ENCODE assay signal across 17 cellular contexts in the genomic region with DNA sequence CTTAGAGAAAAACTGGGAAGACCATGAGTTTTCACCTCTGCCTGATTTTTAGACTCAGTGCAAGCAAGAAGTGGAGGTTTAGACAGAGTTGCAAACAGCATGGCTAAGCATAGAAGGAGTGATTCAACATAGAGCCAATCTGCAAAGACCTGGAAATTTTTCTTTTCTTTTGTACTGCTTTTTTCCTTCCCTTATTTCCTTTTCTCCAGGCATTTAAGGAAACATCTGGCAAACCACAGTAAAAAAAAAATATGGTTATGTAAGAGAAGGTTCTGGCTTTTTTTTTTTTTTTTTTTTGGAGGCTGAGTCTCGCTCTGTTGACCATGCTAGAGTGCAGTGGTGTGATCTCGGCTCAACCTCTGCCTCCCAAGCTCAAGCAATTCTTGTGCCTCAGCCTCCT. TPM values are rescaled to one million over a fixed set of nuclear protein-coding genes. Genes with fewer than 3 reads are reported as not detected.
A peak's percentile ranks its signal among the peaks of the same experiment; 100 is the strongest.
DNase-seq lines count a peak whose midpoint lies in the region; ATAC-seq and TF ChIP-seq lines count a peak whose summit lies in the region.
"Had no signal": no experiment of that assay in that cellular context is flagged by ENCODE, and none has a peak within 500 bp of the region (broad histone marks: within the 10 kb centered on the region; RNA-seq: fewer than 3 reads in every experiment).

No MANE protein-coding gene starts in this region.

- H2AFZ ChIP-seq in GM23338: peak overlapping the region; percentile 32; the same call in 1 of the 2 replicates
- no peak overlapping the region for H2AFZ ChIP-seq in osteoblast (ENCODE audit: low read length)

- H3K9me2 ChIP-seq in GM23338 (ENCODE audit: insufficient read depth): no peaks in the 10 kb centered on the region

- no peak for TF ChIP-seq EP300 in suprapubic skin (IDR thresholded peaks at IDR 0.05)

- peaks cover 4% of the 10 kb centered on the region; the same call in 1 of the 3 replicates for H3K9me3 Mint-ChIP-seq in GM23338
- H3K9me3 Mint-ChIP-seq: CD4-positive, alpha-beta T cell had no signal

- no peaks in the 10 kb centered on the region for H3K27me3 ChIP-seq in BLaER1
- no peaks in the 10 kb centered on the region for H3K27me3 ChIP-seq in GM23338 (ENCODE audit: insufficient read depth)
- no peaks in the 10 kb centered on the region for H3K27me3 ChIP-seq in osteoblast (ENCODE audit: insufficient read depth, low read length)
- H3K27me3 ChIP-seq in suprapubic skin: no peaks in the 10 kb centered on the region

- no peak overlapping the region for H3K4me3 Mint-ChIP-seq in GM23338
- H3K4me3 Mint-ChIP-seq: CD4-positive, alpha-beta T cell had no signal

- 62% methylated on average over 2 of the region's 2 CpGs for WGBS in suprapubic skin

- no peak overlapping the region for H3K4me3 ChIP-seq in BLaER1
- no peak overlapping the region for H3K4me3 ChIP-seq in GM23338
- no peak overlapping the region for H3K4me3 ChIP-seq in SK-N-MC
- no peak overlapping the region for H3K4me3 ChIP-seq in osteoblast (ENCODE audit: insufficient read depth, low read length)
- H3K4me3 ChIP-seq in suprapubic skin: no peak overlapping the region
- H3K4me3 ChIP-seq: GM12878 had no signal

- H3K27me3 Mint-ChIP-seq in GM23338 (ENCODE audit: insufficient read depth, low read depth, poor library complexity): peaks cover 7% of the 10 kb centered on the region
- H3K27me3 Mint-ChIP-seq: CD4-positive, alpha-beta T cell had no signal

- H3K9me3 ChIP-seq in BLaER1: no peaks in the 10 kb centered on the region
- H3K9me3 ChIP-seq in SK-N-MC (ENCODE audit: low read depth, low read length): no peaks in the 10 kb centered on the region
- no peaks in the 10 kb centered on the region for H3K9me3 ChIP-seq in osteoblast (ENCODE audit: low read depth, low read length)
- H3K9me3 ChIP-seq in suprapubic skin: no peaks in the 10 kb centered on the region

- H3K36me3 ChIP-seq in BLaER1 (no peaks in the 10 kb centered on the region), GM23338 (ENCODE audit: insufficient read depth) (no peaks in the 10 kb centered on the region), SK-N-MC (ENCODE audit: insufficient read depth, low read length) (no peaks in the 10 kb centered on the region), osteoblast (ENCODE audit: insufficient read depth, low read length) (no peaks in the 10 kb centered on the region), suprapubic skin (no peaks in the 10 kb centered on the region)

- no peak overlapping the region for H3K27ac Mint-ChIP-seq in GM23338
- H3K27ac Mint-ChIP-seq: CD4-positive, alpha-beta T cell had no signal

- H3K79me2 ChIP-seq in GM23338 (replicated peaks; ENCODE audit: insufficient read depth): no peaks in the 10 kb centered on the region
- no peaks in the 10 kb centered on the region for H3K79me2 ChIP-seq in osteoblast (ENCODE audit: insufficient read depth, low read length)

- DNase-seq in GM23338 (ENCODE audit: low spot score) (no peak), SK-N-MC (ENCODE audit: low read depth, low spot score) (peak; percentile 37), osteoblast (ENCODE audit: insufficient read length, low spot score, missing footprints) (peak; percentile 21), cortex of kidney (lab: John Stamatoyannopoulos, UW) (no peak), suprapubic skin (ENCODE audit: low spot score in 2 of 2) (no peak), NCI-H1417 treated with DMSO at 0.1 percent for 48 hours (lab: John Stamatoyannopoulos, UW) (no peak)
- DNase-seq: ACHN; CD4-positive, alpha-beta T cell; IMR-90; NCI-H1436; NCI-H1930; NCI-H345; NCI-H524 treated with DMSO at 0.1 percent for 48 hours had no signal

- H3F3A ChIP-seq in GM23338 (replicated peaks; ENCODE audit: low read depth): no peaks in the 10 kb centered on the region

- H3K4me2 ChIP-seq in BLaER1: peak overlapping the region; percentile 59
- H3K4me2 ChIP-seq in GM23338: no peak overlapping the region
- H3K4me2 ChIP-seq in osteoblast (ENCODE audit: insufficient read depth, low read length): no peak overlapping the region

- H3K4me1 Mint-ChIP-seq in GM23338: no peaks in the 10 kb centered on the region

- TF ChIP-seq POLR2A in suprapubic skin (IDR thresholded peaks at IDR 0.05): no peak

- H3K4me1 ChIP-seq in BLaER1 (peaks cover 23% of the 10 kb centered on the region), GM23338 (ENCODE audit: insufficient read depth) (no peaks in the 10 kb centered on the region), osteoblast (ENCODE audit: insufficient read depth, low read length) (peaks cover 9% of the 10 kb centered on the region), suprapubic skin (no peaks in the 10 kb centered on the region)

- ATAC-seq in GM23338: no peak
- no peak for ATAC-seq in HG03039 (IDR thresholded peaks at IDR 0.05; ENCODE audit: unreplicated experiment)
- ATAC-seq: GM12878, Panc1 had no signal

- TF ChIP-seq CTCF in GM23338 (conservative IDR thresholded peaks at IDR 0.05; ENCODE audit: low read depth in 2 of 2) (no peak), osteoblast (IDR thresholded peaks at IDR 0.05; ENCODE audit: extremely low read depth, low read depth, low read length) (no peak), suprapubic skin (IDR thresholded peaks at IDR 0.05) (no peak)

- no peaks in the 10 kb centered on the region for H4K20me1 ChIP-seq in BLaER1
- no peaks in the 10 kb centered on the region for H4K20me1 ChIP-seq in GM23338 (replicated peaks; ENCODE audit: insufficient read depth)
- no peaks in the 10 kb centered on the region for H4K20me1 ChIP-seq in osteoblast (ENCODE audit: insufficient read depth, low read length)

- H3K27ac ChIP-seq in BLaER1: no peak overlapping the region; the same call in 1 of the 2 replicates
- H3K27ac ChIP-seq in GM23338 (ENCODE audit: low read depth): no peak overlapping the region
- H3K27ac ChIP-seq in SK-N-MC: peak overlapping the region; percentile 42
- H3K27ac ChIP-seq in osteoblast (ENCODE audit: low read depth, low read length): no peak overlapping the region
- H3K27ac ChIP-seq in suprapubic skin: no peak overlapping the region

- H3K9ac ChIP-seq in BLaER1 (no peak overlapping the region), SK-N-MC (ENCODE audit: insufficient read length) (no peak overlapping the region)

- no peaks in the 10 kb centered on the region for H3K36me3 Mint-ChIP-seq in GM23338 (ENCODE audit: low read depth)

TF ChIP-seq in GM23338, 12 proteins besides CTCF, POLR2A, EP300 and RAD21 (continues in another document):
- TF ChIP-seq, protein P1, sequence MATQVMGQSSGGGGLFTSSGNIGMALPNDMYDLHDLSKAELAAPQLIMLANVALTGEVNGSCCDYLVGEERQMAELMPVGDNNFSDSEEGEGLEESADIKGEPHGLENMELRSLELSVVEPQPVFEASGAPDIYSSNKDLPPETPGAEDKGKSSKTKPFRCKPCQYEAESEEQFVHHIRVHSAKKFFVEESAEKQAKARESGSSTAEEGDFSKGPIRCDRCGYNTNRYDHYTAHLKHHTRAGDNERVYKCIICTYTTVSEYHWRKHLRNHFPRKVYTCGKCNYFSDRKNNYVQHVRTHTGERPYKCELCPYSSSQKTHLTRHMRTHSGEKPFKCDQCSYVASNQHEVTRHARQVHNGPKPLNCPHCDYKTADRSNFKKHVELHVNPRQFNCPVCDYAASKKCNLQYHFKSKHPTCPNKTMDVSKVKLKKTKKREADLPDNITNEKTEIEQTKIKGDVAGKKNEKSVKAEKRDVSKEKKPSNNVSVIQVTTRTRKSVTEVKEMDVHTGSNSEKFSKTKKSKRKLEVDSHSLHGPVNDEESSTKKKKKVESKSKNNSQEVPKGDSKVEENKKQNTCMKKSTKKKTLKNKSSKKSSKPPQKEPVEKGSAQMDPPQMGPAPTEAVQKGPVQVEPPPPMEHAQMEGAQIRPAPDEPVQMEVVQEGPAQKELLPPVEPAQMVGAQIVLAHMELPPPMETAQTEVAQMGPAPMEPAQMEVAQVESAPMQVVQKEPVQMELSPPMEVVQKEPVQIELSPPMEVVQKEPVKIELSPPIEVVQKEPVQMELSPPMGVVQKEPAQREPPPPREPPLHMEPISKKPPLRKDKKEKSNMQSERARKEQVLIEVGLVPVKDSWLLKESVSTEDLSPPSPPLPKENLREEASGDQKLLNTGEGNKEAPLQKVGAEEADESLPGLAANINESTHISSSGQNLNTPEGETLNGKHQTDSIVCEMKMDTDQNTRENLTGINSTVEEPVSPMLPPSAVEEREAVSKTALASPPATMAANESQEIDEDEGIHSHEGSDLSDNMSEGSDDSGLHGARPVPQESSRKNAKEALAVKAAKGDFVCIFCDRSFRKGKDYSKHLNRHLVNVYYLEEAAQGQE (IDR thresholded peaks at IDR 0.05; ENCODE audit: unreplicated experiment): no peak
- no peak for TF ChIP-seq ZNF114 (CRISPR knock-in tag; IDR thresholded peaks at IDR 0.05)

RNA-seq across cellular contexts. Expression of gene DCAF12, which starts 16.6 kb away (rescaled TPM):
- 20.7 and 27.5 TPM in 2 replicates for total RNA-seq in GM23338 (2014; rRNA removed; shearing (Covaris generic))
- 8.9 and 9.5 TPM in 2 replicates for polyA plus RNA-seq in GM23338 (2016; fragmentation: Nextera tagmentation; extraction: Ambion mirVana)
- total RNA-seq in osteoblast (21.4 and 21.8 TPM in 2 replicates), suprapubic skin (10 to 100 TPM; 21.8 to 31.3 (median 28.8) TPM)

RNA-seq across cellular contexts. Expression of gene UBAP1, which starts 35.7 kb away (rescaled TPM):
- 20.7 and 24.9 TPM in 2 replicates for total RNA-seq in GM23338 (2014; rRNA removed; shearing (Covaris generic))
- 16.8 and 17.4 TPM in 2 replicates for polyA plus RNA-seq in GM23338 (2016; fragmentation: Nextera tagmentation; extraction: Ambion mirVana)
- total RNA-seq in osteoblast (40.9 and 43.9 TPM in 2 replicates), suprapubic skin (10 to 100 TPM; 42.2 to 63.3 (median 51.9) TPM)

Comparison
In these comparisons a context has a peak if more than half of its experiments do, and no peak if none do; other contexts are left out.
1. DNase-seq: peak in SK-N-MC (single experiment) and osteoblast (single experiment); none in GM23338 (single experiment), cortex of kidney (single experiment), suprapubic skin (0 of 2) and NCI-H1417 treated with DMSO at 0.1 percent for 48 hours (single experiment).